Comparison of ENCODE assay signal across 26 cellular contexts in genomic region chr5:66710557-66710956, GRCh38.
DNase-seq lines count a peak whose midpoint lies in the region; ATAC-seq and TF ChIP-seq lines count a peak whose summit lies in the region.
"Had no signal": no experiment of that assay in that cellular context is flagged by ENCODE, and none has a peak within 500 bp of the region (broad histone marks: within the 10 kb centered on the region; RNA-seq: fewer than 3 reads in every experiment).

No MANE protein-coding gene starts in this region.

- POLR2A ChIA-PET in PC-9 (lab: Charles Lee; ENCODE audit: unreplicated experiment), result no interaction called here

- H2AFZ ChIP-seq in PC-9, result no peak overlapping the region

- H3K4me1 ChIP-seq in right cardiac atrium (ENCODE audit: control insufficient read depth, insufficient read depth, low read length), result no peaks in the 10 kb centered on the region
- H3K4me1 ChIP-seq in PC-9 (replicated peaks; ENCODE audit: insufficient read depth), result no peaks in the 10 kb centered on the region
- H3K4me1 ChIP-seq: BE2C, prostate gland, tibial nerve had no signal

- no peaks in the 10 kb centered on the region for H4K20me1 ChIP-seq in PC-9 (ENCODE audit: insufficient read depth)

- no peaks in the 10 kb centered on the region for H3K9me3 ChIP-seq in right cardiac atrium (ENCODE audit: control insufficient read depth, low read length)
- H3K9me3 ChIP-seq in PC-9 (ENCODE audit: insufficient read depth, low read depth), result no peaks in the 10 kb centered on the region
- H3K9me3 ChIP-seq: prostate gland had no signal

- H3F3A ChIP-seq in PC-9 (ENCODE audit: insufficient read depth, low read depth), result no peaks in the 10 kb centered on the region

- no TSS peak for BruUV-seq in PC-9 (replicated peaks; lab: Mats Ljungman, UMichigan)

- no peak for ATAC-seq in right cardiac atrium
- no peak for ATAC-seq in left ventricle myocardium superior
- ATAC-seq: GM12878, K562 had no signal

- H3K4me1 Mint-ChIP-seq in chondrocyte (ENCODE audit: low read depth), result peaks cover 41% of the 10 kb centered on the region
- no peaks in the 10 kb centered on the region for H3K4me1 Mint-ChIP-seq in endothelial cell (ENCODE audit: unreplicated experiment)

- H3K9me3 Mint-ChIP-seq in chondrocyte (ENCODE audit: low read depth) (peaks cover 9% of the 10 kb centered on the region), endothelial cell (ENCODE audit: unreplicated experiment) (no peaks in the 10 kb centered on the region)
- H3K9me3 Mint-ChIP-seq: HFFc6 had no signal

- no peak overlapping the region for H3K4me3 Mint-ChIP-seq in chondrocyte (ENCODE audit: unreplicated experiment)
- no peak overlapping the region for H3K4me3 Mint-ChIP-seq in endothelial cell (ENCODE audit: unreplicated experiment)
- H3K4me3 Mint-ChIP-seq: activated CD4-positive, alpha-beta memory T cell treated with anti-CD3 and anti-CD28 coated beads, Interleukin-2, amount 10 ng/mL, durations not matched to agents 7 days and 5 days; HFFc6; stimulated activated naive CD8-positive, alpha-beta T cell treated with anti-CD3 and anti-CD28 coated beads, Interleukin-15, Interleukin-2, amounts not matched to agents 100 ng/mL and 50 ng/mL, for 24 hours had no signal

- CTCF ChIA-PET in PC-9 (lab: Charles Lee), result no interaction called here

- DNase-seq in right cardiac atrium (peak; percentile 39 to 70 (median 53)), left ventricle myocardium superior (no peak), chondrocyte (ENCODE audit: low spot score) (no peak), non-pigmented ciliary epithelial cell (ENCODE audit: low read depth) (peak; percentile 13), endothelial cell (ENCODE audit: low spot score) (no peak), NCI-H187 (lab: John Stamatoyannopoulos, UW) (no peak), medulla oblongata (ENCODE audit: extremely low spot score) (no peak), PC-9 (no peak)
- DNase-seq: activated CD4-positive, alpha-beta memory T cell treated with anti-CD3 and anti-CD28 coated beads, Interleukin-2, amount 10 ng/mL, durations not matched to agents 7 days and 5 days; activated CD4-positive, CD25-positive, alpha-beta regulatory T cell; activated gamma-delta T cell; activated T-cell treated with anti-CD3 and anti-CD28 coated beads for 4 hours; BE2C; cerebellar nuclear complex; erythroblast; head of caudate nucleus; HFFc6; MV-4-11; NCI-H2171 treated with DMSO at 0.1 percent for 48 hours; NCI-H526 treated with DMSO at 0.1 percent for 48 hours; stimulated activated CD4-positive, alpha-beta T cell treated with anti-CD3 and anti-CD28 coated beads, Interleukin-4, amount 100 ng/mL, for 24 hours had no signal

- H3K4me2 ChIP-seq in PC-9, result no peak overlapping the region

- H3K36me3 Mint-ChIP-seq in chondrocyte (ENCODE audit: low read depth) (no peaks in the 10 kb centered on the region), endothelial cell (ENCODE audit: low read depth, unreplicated experiment) (peaks cover 4% of the 10 kb centered on the region)

- intact Hi-C loops in right cardiac atrium (cut with DNase I), result no loop called here
- intact Hi-C loops in left ventricle myocardium superior (cut with micrococcal nuclease), result no loop called here
- intact Hi-C loops in PC-9 (cut with micrococcal nuclease; ENCODE audit: unreplicated experiment), result no loop called here

- no peaks in the 10 kb centered on the region for H3K79me2 ChIP-seq in PC-9 (ENCODE audit: low read depth)

- no peak for TF ChIP-seq CTCF in chondrocyte (IDR thresholded peaks at IDR 0.05)
- TF ChIP-seq CTCF in endothelial cell (IDR thresholded peaks at IDR 0.05; ENCODE audit: unreplicated experiment), result no peak
- TF ChIP-seq CTCF in PC-9 (conservative IDR thresholded peaks at IDR 0.05), result no peak

- H3K9me2 ChIP-seq in PC-9 (ENCODE audit: insufficient read depth), result no peaks in the 10 kb centered on the region

- WGBS in right cardiac atrium, result 62% methylated on average over 4 of the region's 4 CpGs

- H3K4me3 ChIP-seq in right cardiac atrium (ENCODE audit: low read length), result no peak overlapping the region
- no peak overlapping the region for H3K4me3 ChIP-seq in PC-9
- H3K4me3 ChIP-seq: GM12878, K562, prostate gland, tibial nerve had no signal

- H3K27ac ChIP-seq in right cardiac atrium (ENCODE audit: low read length) (no peak overlapping the region), PC-9 (no peak overlapping the region)
- H3K27ac ChIP-seq: prostate gland, tibial nerve had no signal

- H3K27me3 ChIP-seq in right cardiac atrium (ENCODE audit: control insufficient read depth, insufficient read depth) (no peaks in the 10 kb centered on the region), PC-9 (ENCODE audit: insufficient read depth, low read depth) (peaks cover 11% of the 10 kb centered on the region; the same call in 1 of the 2 replicates)
- H3K27me3 ChIP-seq: BE2C, tibial nerve had no signal

- H3K27me3 Mint-ChIP-seq in chondrocyte (ENCODE audit: low read depth) (no peaks in the 10 kb centered on the region), endothelial cell (ENCODE audit: unreplicated experiment) (no peaks in the 10 kb centered on the region)

- H3K27ac Mint-ChIP-seq in chondrocyte (ENCODE audit: unreplicated experiment) (peak overlapping the region; percentile 58), endothelial cell (ENCODE audit: unreplicated experiment) (no peak overlapping the region)
- H3K27ac Mint-ChIP-seq: activated CD4-positive, alpha-beta memory T cell treated with anti-CD3 and anti-CD28 coated beads, Interleukin-2, amount 10 ng/mL, durations not matched to agents 7 days and 5 days; HFFc6; stimulated activated naive CD8-positive, alpha-beta T cell treated with anti-CD3 and anti-CD28 coated beads, Interleukin-15, Interleukin-2, amounts not matched to agents 100 ng/mL and 50 ng/mL, for 24 hours had no signal

- no peaks in the 10 kb centered on the region for H3K36me3 ChIP-seq in PC-9 (ENCODE audit: low read depth)
- H3K36me3 ChIP-seq: BE2C, prostate gland, tibial nerve had no signal

Comparison
In these comparisons a context has a peak if more than half of its experiments do, and no peak if none do; other contexts are left out.
1. DNase-seq: peak in right cardiac atrium (3 of 3) and non-pigmented ciliary epithelial cell (single experiment); none in left ventricle myocardium superior (single experiment), chondrocyte (single experiment), endothelial cell (single experiment), NCI-H187 (0 of 2), medulla oblongata (single experiment) and PC-9 (0 of 2).